ENCODE assay signal across 2 cellular contexts in the genomic region with DNA sequence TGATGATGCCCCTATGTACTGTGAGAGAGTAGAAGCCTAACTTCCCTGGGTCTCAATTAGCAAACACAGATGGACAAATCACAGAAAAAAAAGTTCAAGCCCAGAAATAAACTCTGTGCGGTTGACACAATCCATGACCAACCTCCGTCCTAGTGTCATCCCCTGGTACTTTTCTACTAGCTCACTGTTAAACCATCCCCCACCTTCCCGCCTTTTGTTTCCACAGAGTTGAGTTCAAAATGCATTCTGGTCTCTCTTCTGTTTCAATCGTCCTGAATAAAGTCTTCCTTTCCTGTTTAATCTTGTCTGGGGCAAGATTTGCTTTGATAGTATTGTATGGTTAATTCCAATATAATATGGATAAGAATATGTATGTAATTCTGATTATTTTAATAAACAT.
TF ChIP-seq lines count a peak whose summit lies in the region.

No MANE protein-coding gene starts in this region.

TF ChIP-seq in GM23338, 12 proteins besides CTCF, POLR2A, EP300 and RAD21:
- TF ChIP-seq ZNF462 (CRISPR knock-in tag; IDR thresholded peaks at IDR 0.05) (no peak), JUNB (IDR thresholded peaks at IDR 0.05; ENCODE audit: unreplicated experiment) (no peak)
TF ChIP-seq in GM23338: peak in this region for 0.

TF ChIP-seq in WTC11, 78 proteins besides CTCF, POLR2A, EP300 and RAD21 (continued from another document):
- TF ChIP-seq, protein P1, sequence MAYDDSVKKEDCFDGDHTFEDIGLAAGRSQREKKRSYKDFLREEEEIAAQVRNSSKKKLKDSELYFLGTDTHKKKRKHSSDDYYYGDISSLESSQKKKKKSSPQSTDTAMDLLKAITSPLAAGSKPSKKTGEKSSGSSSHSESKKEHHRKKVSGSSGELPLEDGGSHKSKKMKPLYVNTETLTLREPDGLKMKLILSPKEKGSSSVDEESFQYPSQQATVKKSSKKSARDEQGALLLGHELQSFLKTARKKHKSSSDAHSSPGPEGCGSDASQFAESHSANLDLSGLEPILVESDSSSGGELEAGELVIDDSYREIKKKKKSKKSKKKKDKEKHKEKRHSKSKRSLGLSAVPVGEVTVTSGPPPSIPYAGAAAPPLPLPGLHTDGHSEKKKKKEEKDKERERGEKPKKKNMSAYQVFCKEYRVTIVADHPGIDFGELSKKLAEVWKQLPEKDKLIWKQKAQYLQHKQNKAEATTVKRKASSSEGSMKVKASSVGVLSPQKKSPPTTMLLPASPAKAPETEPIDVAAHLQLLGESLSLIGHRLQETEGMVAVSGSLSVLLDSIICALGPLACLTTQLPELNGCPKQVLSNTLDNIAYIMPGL (CRISPR knock-in tag; IDR thresholded peaks at IDR 0.05) = no peak
- TF ChIP-seq ATF1 (CRISPR knock-in tag; IDR thresholded peaks at IDR 0.05) (no peak), NR3C1 (CRISPR knock-in tag; conservative IDR thresholded peaks at IDR 0.05; ENCODE audit: low read depth) (no peak), NR1H2 (CRISPR knock-in tag; IDR thresholded peaks at IDR 0.05) (no peak), ZNF317 (CRISPR knock-in tag; IDR thresholded peaks at IDR 0.05; ENCODE audit: borderline replicate concordance, low read depth) (no peak), ZNF396 (CRISPR knock-in tag; IDR thresholded peaks at IDR 0.05; ENCODE audit: borderline replicate concordance) (no peak), ELF4 (CRISPR knock-in tag; IDR thresholded peaks at IDR 0.05; ENCODE audit: low read depth) (no peak), TEAD4 (CRISPR knock-in tag; IDR thresholded peaks at IDR 0.05) (no peak), FOXP4 (CRISPR knock-in tag; IDR thresholded peaks at IDR 0.05) (no peak)
- TF ChIP-seq, protein P2, sequence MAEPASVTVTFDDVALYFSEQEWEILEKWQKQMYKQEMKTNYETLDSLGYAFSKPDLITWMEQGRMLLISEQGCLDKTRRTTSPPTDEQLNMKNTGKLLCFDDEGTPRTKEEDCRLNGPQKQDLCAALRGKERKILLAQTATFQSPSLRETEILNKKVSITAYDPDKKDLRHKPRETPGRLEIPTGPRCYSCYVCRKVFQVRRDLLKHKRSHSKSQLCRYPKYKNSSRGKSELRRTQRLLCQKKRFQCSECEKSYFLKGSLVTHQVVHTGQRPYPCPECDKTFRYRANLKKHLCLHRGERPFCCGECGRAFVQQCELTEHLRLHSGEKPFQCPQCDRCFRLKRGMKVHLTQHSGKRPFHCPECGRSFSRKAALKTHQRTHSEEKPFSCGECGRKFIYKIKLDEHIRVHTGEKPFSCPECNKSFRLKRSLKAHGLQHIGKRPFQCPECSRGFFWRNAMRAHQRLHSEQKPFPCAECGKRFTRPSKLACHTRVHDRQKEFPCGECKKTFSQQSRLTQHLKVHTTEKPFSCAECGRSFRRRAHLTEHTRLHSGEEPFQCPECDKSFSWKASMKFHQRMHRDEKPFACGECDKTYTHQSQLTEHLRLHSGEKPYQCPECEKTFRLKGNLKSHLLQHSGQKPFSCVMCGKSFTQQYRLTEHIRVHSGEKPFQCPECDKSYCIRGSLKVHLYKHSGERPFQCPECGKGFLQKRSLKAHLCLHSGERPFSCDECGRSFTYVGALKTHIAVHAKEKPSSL (CRISPR knock-in tag; conservative IDR thresholded peaks at IDR 0.05) = no peak
- TF ChIP-seq, protein P3, sequence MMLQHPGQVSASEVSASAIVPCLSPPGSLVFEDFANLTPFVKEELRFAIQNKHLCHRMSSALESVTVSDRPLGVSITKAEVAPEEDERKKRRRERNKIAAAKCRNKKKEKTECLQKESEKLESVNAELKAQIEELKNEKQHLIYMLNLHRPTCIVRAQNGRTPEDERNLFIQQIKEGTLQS (CRISPR knock-in tag; conservative IDR thresholded peaks at IDR 0.05) = no peak
- TF ChIP-seq, protein P4, sequence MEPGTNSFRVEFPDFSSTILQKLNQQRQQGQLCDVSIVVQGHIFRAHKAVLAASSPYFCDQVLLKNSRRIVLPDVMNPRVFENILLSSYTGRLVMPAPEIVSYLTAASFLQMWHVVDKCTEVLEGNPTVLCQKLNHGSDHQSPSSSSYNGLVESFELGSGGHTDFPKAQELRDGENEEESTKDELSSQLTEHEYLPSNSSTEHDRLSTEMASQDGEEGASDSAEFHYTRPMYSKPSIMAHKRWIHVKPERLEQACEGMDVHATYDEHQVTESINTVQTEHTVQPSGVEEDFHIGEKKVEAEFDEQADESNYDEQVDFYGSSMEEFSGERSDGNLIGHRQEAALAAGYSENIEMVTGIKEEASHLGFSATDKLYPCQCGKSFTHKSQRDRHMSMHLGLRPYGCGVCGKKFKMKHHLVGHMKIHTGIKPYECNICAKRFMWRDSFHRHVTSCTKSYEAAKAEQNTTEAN (CRISPR knock-in tag; IDR thresholded peaks at IDR 0.05) = no peak
- TF ChIP-seq, protein P5, sequence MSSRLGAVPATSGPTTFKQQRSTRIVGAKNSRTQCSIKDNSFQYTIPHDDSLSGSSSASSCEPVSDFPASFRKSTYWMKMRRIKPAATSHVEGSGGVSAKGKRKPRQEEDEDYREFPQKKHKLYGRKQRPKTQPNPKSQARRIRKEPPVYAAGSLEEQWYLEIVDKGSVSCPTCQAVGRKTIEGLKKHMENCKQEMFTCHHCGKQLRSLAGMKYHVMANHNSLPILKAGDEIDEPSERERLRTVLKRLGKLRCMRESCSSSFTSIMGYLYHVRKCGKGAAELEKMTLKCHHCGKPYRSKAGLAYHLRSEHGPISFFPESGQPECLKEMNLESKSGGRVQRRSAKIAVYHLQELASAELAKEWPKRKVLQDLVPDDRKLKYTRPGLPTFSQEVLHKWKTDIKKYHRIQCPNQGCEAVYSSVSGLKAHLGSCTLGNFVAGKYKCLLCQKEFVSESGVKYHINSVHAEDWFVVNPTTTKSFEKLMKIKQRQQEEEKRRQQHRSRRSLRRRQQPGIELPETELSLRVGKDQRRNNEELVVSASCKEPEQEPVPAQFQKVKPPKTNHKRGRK (CRISPR knock-in tag; IDR thresholded peaks at IDR 0.05; ENCODE audit: borderline replicate concordance) = no peak
